ENCODE assay signal across 17 cellular contexts in the genomic region with DNA sequence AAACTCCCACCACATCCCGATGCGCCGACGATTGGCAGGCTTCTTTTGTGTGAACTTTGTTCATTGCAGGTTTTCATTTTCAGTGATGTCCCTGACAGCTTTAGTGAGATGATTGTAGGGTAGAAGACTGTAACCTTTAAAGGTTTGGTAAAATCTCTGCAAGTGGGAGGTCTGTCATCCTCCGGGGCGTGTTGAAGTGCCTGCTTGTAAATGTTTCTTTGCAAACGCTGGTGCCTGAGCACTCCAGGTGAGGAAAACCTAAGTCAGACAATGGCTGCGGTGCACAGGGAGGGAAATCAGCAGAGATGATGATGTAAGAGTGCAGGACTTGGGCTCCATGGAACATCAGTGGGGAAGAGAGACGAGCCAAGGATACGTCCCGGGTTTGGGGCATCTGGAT.
DNase-seq lines count a peak whose midpoint lies in the region; ATAC-seq and TF ChIP-seq lines count a peak whose summit lies in the region.
"Had no signal": no experiment of that assay in that cellular context is flagged by ENCODE, and none has a peak within 500 bp of the region (broad histone marks: within the 10 kb centered on the region; RNA-seq: fewer than 3 reads in every experiment).

No MANE protein-coding gene starts in this region.

- no peaks in the 10 kb centered on the region for H4K20me1 ChIP-seq in PC-3 (ENCODE audit: low read length)
- H4K20me1 ChIP-seq: BLaER1 had no signal

- no peaks in the 10 kb centered on the region for H3K9me3 ChIP-seq in adipocyte (ENCODE audit: control insufficient read depth, low read length)
- H3K9me3 ChIP-seq in thoracic aorta: no peaks in the 10 kb centered on the region
- no peaks in the 10 kb centered on the region for H3K9me3 ChIP-seq in PC-3 (ENCODE audit: low read length)
- H3K9me3 ChIP-seq: BLaER1, Caco-2 had no signal

- no peak overlapping the region for H2AFZ ChIP-seq in PC-3 (ENCODE audit: low read length)

- no peak overlapping the region for H3K4me2 ChIP-seq in PC-3 (ENCODE audit: low read length)
- H3K4me2 ChIP-seq: BLaER1 had no signal

- DNase-seq in NCI-H1417 (lab: John Stamatoyannopoulos, UW) (peak in 2 of 3 experiments; percentile 2 to 23), NCI-H1417 treated with DMSO at 0.1 percent for 48 hours (lab: John Stamatoyannopoulos, UW) (no peak), adipocyte (ENCODE audit: low read depth) (no peak), head of caudate nucleus (peak in 40 of 42 donors; percentile 25 to 83 (median 54)), thoracic aorta (ENCODE audit: low spot score) (no peak), PC-3 (no peak), NCI-H345 treated with DMSO at 0.1 percent for 48 hours (lab: John Stamatoyannopoulos, UW; ENCODE audit: unreplicated experiment) (no peak), activated gamma-delta T cell (lab: John Stamatoyannopoulos, UW) (no peak)
- DNase-seq: AML-193; Caco-2; CD8-positive, alpha-beta memory T cell; DND-41; GDM1; HCEC 1CT; HFFc6 had no signal

- H3K27ac ChIP-seq in thoracic aorta: peak overlapping the region; percentile 84 to 89
- H3K27ac ChIP-seq in PC-3 (ENCODE audit: low read length): no peak overlapping the region
- H3K27ac ChIP-seq: 22Rv1, BLaER1 had no signal

- H3K4me3 ChIP-seq in adipocyte (ENCODE audit: low read length) (peak overlapping the region; percentile 55), thoracic aorta (no peak overlapping the region), PC-3 (ENCODE audit: low read length) (no peak overlapping the region)
- H3K4me3 ChIP-seq: BLaER1 had no signal

- no peaks in the 10 kb centered on the region for H3K9me2 ChIP-seq in PC-3 (replicated peaks; ENCODE audit: low read length)

- H3K27me3 ChIP-seq in adipocyte (replicated peaks; ENCODE audit: control insufficient read depth, insufficient read depth, low read length) (peaks cover 5% of the 10 kb centered on the region), thoracic aorta (replicated peaks; ENCODE audit: insufficient read depth) (no peaks in the 10 kb centered on the region), PC-3 (ENCODE audit: low read length) (peaks cover 6% of the 10 kb centered on the region; the same call in 1 of the 2 replicates)
- H3K27me3 ChIP-seq: BLaER1 had no signal

- no TSS peak for BruUV-seq in PC-3 (replicated peaks; lab: Mats Ljungman, UMichigan)

- H3K9ac ChIP-seq in adipocyte (ENCODE audit: low read length) (peak overlapping the region; percentile 67), PC-3 (ENCODE audit: low read length) (no peak overlapping the region)
- H3K9ac ChIP-seq: BLaER1 had no signal

- H3K79me2 ChIP-seq in PC-3 (ENCODE audit: low read length): no peaks in the 10 kb centered on the region

- TF ChIP-seq CTCF in thoracic aorta (IDR thresholded peaks at IDR 0.05): no peak
- no peak for TF ChIP-seq CTCF in PC-3 (conservative IDR thresholded peaks at IDR 0.05; ENCODE audit: low read depth, low read length)

- H3K4me1 ChIP-seq in adipocyte (ENCODE audit: control insufficient read depth, insufficient read depth, low read length) (peaks cover 61% of the 10 kb centered on the region), thoracic aorta (ENCODE audit: control insufficient read depth in 1 of 2, low read depth in 2 of 2) (peaks cover 24 to 67% of the 10 kb centered on the region in 2 donors), PC-3 (ENCODE audit: insufficient read depth, low read length) (peaks cover 13% of the 10 kb centered on the region)
- H3K4me1 ChIP-seq: Caco-2 had no signal

- POLR2A ChIA-PET in PC-3 (lab: Charles Lee; ENCODE audit: unreplicated experiment): no interaction called here

- ATAC-seq in thoracic aorta (ENCODE audit: insufficient number of reproducible peaks, low FRiP score, low read depth) (no peak), PC-3 (no peak)

- H3K36me3 ChIP-seq in adipocyte (ENCODE audit: control insufficient read depth, insufficient read depth, low read length, severe bottlenecking) (no peaks in the 10 kb centered on the region), thoracic aorta (no peaks in the 10 kb centered on the region), PC-3 (ENCODE audit: low read depth, low read length) (no peaks in the 10 kb centered on the region)
- H3K36me3 ChIP-seq: BLaER1 had no signal

- intact Hi-C loops in head of caudate nucleus (cut with DNase I): no loop called here
- intact Hi-C loops in PC-3 (cut with micrococcal nuclease): no loop called here

- CTCF ChIA-PET in PC-3 (lab: Charles Lee): no interaction called here

- H3F3A ChIP-seq in PC-3 (ENCODE audit: low read length, unreplicated experiment): no peaks in the 10 kb centered on the region

Comparison
In these comparisons a context has a peak if more than half of its experiments do, and no peak if none do; other contexts are left out.
1. DNase-seq: peak in NCI-H1417 (2 of 3) and head of caudate nucleus (40 of 42); none in NCI-H1417 treated with DMSO at 0.1 percent for 48 hours (single experiment), adipocyte (single experiment), thoracic aorta (single experiment), PC-3 (single experiment), NCI-H345 treated with DMSO at 0.1 percent for 48 hours (single experiment) and activated gamma-delta T cell (single experiment).